Comparison of ENCODE assay signal across 18 cellular contexts in genomic region chr18:35337256-35337655, GRCh38. TPM values are rescaled to one million over a fixed set of nuclear protein-coding genes. Genes with fewer than 3 reads are reported as not detected.
DNase-seq lines count a peak whose midpoint lies in the region; ATAC-seq and TF ChIP-seq lines count a peak whose summit lies in the region.
"Had no signal": no experiment of that assay in that cellular context is flagged by ENCODE, and none has a peak within 500 bp of the region (broad histone marks: within the 10 kb centered on the region; RNA-seq: fewer than 3 reads in every experiment).

No MANE protein-coding gene starts in this region.

- H3K27me3 ChIP-seq in CD8-positive, alpha-beta memory T cell (ENCODE audit: insufficient read depth, low read length, poor library complexity, severe bottlenecking), result no peaks in the 10 kb centered on the region
- H3K27me3 ChIP-seq: Peyer's patch had no signal

- peaks cover 51% of the 10 kb centered on the region for H3K4me1 Mint-ChIP-seq in activated CD8-positive, alpha-beta T cell treated with anti-CD3 and anti-CD28 coated beads for 36 hours (ENCODE audit: low read depth)
- peaks cover 17% of the 10 kb centered on the region for H3K4me1 Mint-ChIP-seq in activated CD8-positive, alpha-beta T cell treated with anti-CD3 and anti-CD28 coated beads, Interleukin-2, amount 10 ng/mL, durations not matched to agents 7 days and 5 days (ENCODE audit: low read depth)
- peaks cover 54% of the 10 kb centered on the region for H3K4me1 Mint-ChIP-seq in stimulated activated naive CD8-positive, alpha-beta T cell treated with anti-CD3 and anti-CD28 coated beads, Interleukin-15, Interleukin-2, amounts not matched to agents 100 ng/mL and 50 ng/mL, for 24 hours (ENCODE audit: low read depth)
- H3K4me1 Mint-ChIP-seq in stimulated activated naive CD8-positive, alpha-beta T cell treated with anti-CD3 and anti-CD28 coated beads, Interleukin-15, amount 100 ng/mL, for 72 hours, result peaks cover 35% of the 10 kb centered on the region
- peaks cover 51 to 77% (median 73%) of the 10 kb centered on the region in 3 donors for H3K4me1 Mint-ChIP-seq in CD8-positive, alpha-beta memory T cell

- no peak for ATAC-seq in activated CD8-positive, alpha-beta T cell treated with anti-CD3 and anti-CD28 coated beads for 36 hours
- no peak for ATAC-seq in activated CD8-positive, alpha-beta T cell treated with anti-CD3 and anti-CD28 coated beads, Interleukin-2, amount 10 ng/mL, durations not matched to agents 7 days and 5 days
- no peak for ATAC-seq in stimulated activated naive CD8-positive, alpha-beta T cell treated with anti-CD3 and anti-CD28 coated beads, Interleukin-15, amount 100 ng/mL, for 72 hours
- ATAC-seq: GM12878 had no signal

- TF ChIP-seq CTCF in activated CD8-positive, alpha-beta T cell treated with anti-CD3 and anti-CD28 coated beads for 36 hours (IDR thresholded peaks at IDR 0.05), result no peak
- no peak for TF ChIP-seq CTCF in fibroblast of pulmonary artery (IDR thresholded peaks at IDR 0.05; ENCODE audit: low read length, missing control alignments)

- H3K36me3 Mint-ChIP-seq in activated CD8-positive, alpha-beta T cell treated with anti-CD3 and anti-CD28 coated beads for 36 hours (ENCODE audit: low read depth), result peaks cover 79% of the 10 kb centered on the region
- H3K36me3 Mint-ChIP-seq in activated CD8-positive, alpha-beta T cell treated with anti-CD3 and anti-CD28 coated beads, Interleukin-2, amount 10 ng/mL, durations not matched to agents 7 days and 5 days (ENCODE audit: low read depth), result peaks cover 85% of the 10 kb centered on the region
- peaks cover 55% of the 10 kb centered on the region for H3K36me3 Mint-ChIP-seq in stimulated activated naive CD8-positive, alpha-beta T cell treated with anti-CD3 and anti-CD28 coated beads, Interleukin-15, Interleukin-2, amounts not matched to agents 100 ng/mL and 50 ng/mL, for 24 hours (ENCODE audit: low read depth)
- peaks cover 15 to 87% (median 48%) of the 10 kb centered on the region in 3 donors for H3K36me3 Mint-ChIP-seq in CD8-positive, alpha-beta memory T cell

- peak overlapping the region; percentile 55 for H3K27ac Mint-ChIP-seq in activated CD8-positive, alpha-beta T cell treated with anti-CD3 and anti-CD28 coated beads for 36 hours
- no peak overlapping the region for H3K27ac Mint-ChIP-seq in activated CD8-positive, alpha-beta T cell treated with anti-CD3 and anti-CD28 coated beads, Interleukin-2, amount 10 ng/mL, durations not matched to agents 7 days and 5 days
- peak overlapping the region; percentile 37 for H3K27ac Mint-ChIP-seq in stimulated activated naive CD8-positive, alpha-beta T cell treated with anti-CD3 and anti-CD28 coated beads, Interleukin-15, Interleukin-2, amounts not matched to agents 100 ng/mL and 50 ng/mL, for 24 hours
- peak overlapping the region in 1 of 2 donors; percentile 59 for H3K27ac Mint-ChIP-seq in stimulated activated naive CD8-positive, alpha-beta T cell treated with anti-CD3 and anti-CD28 coated beads, Interleukin-15, amount 100 ng/mL, for 72 hours
- H3K27ac Mint-ChIP-seq in CD8-positive, alpha-beta memory T cell, result peak overlapping the region in 4 of 8 donors; percentile 11 to 40 (median 29)

- POLR2A ChIA-PET in activated CD8-positive, alpha-beta T cell treated with anti-CD3 and anti-CD28 coated beads for 36 hours (lab: Charles Lee), result no interaction called here
- POLR2A ChIA-PET in activated CD8-positive, alpha-beta T cell treated with anti-CD3 and anti-CD28 coated beads, Interleukin-2, amount 10 ng/mL, durations not matched to agents 7 days and 5 days (lab: Charles Lee), result no interaction called here
- POLR2A ChIA-PET in CD8-positive, alpha-beta memory T cell (lab: Charles Lee), result no interaction called here

- H3K27me3 Mint-ChIP-seq in activated CD8-positive, alpha-beta T cell treated with anti-CD3 and anti-CD28 coated beads for 36 hours, result no peaks in the 10 kb centered on the region
- H3K27me3 Mint-ChIP-seq in activated CD8-positive, alpha-beta T cell treated with anti-CD3 and anti-CD28 coated beads, Interleukin-2, amount 10 ng/mL, durations not matched to agents 7 days and 5 days (ENCODE audit: low read depth), result no peaks in the 10 kb centered on the region
- H3K27me3 Mint-ChIP-seq in stimulated activated naive CD8-positive, alpha-beta T cell treated with anti-CD3 and anti-CD28 coated beads, Interleukin-15, Interleukin-2, amounts not matched to agents 100 ng/mL and 50 ng/mL, for 24 hours, result no peaks in the 10 kb centered on the region
- H3K27me3 Mint-ChIP-seq in stimulated activated naive CD8-positive, alpha-beta T cell treated with anti-CD3 and anti-CD28 coated beads, Interleukin-15, amount 100 ng/mL, for 72 hours, result no peaks in the 10 kb centered on the region
- no peaks in the 10 kb centered on the region for H3K27me3 Mint-ChIP-seq in CD8-positive, alpha-beta memory T cell
- H3K27me3 Mint-ChIP-seq: IgD-negative memory B cell had no signal

- CTCF ChIA-PET in activated CD8-positive, alpha-beta T cell treated with anti-CD3 and anti-CD28 coated beads for 36 hours (lab: Charles Lee), result interaction anchor here (0.6 kb wide), 2 partner anchors 144 to 351 kb away, joined by 3 read pairs; no protein-coding TSS in a partner anchor
- CTCF ChIA-PET in activated CD8-positive, alpha-beta T cell treated with anti-CD3 and anti-CD28 coated beads, Interleukin-2, amount 10 ng/mL, durations not matched to agents 7 days and 5 days (lab: Charles Lee), result no interaction called here
- CTCF ChIA-PET in CD8-positive, alpha-beta memory T cell (lab: Charles Lee), result no interaction called here

- H3K4me3 Mint-ChIP-seq in activated CD8-positive, alpha-beta T cell treated with anti-CD3 and anti-CD28 coated beads for 36 hours, result no peak overlapping the region
- H3K4me3 Mint-ChIP-seq in activated CD8-positive, alpha-beta T cell treated with anti-CD3 and anti-CD28 coated beads, Interleukin-2, amount 10 ng/mL, durations not matched to agents 7 days and 5 days, result no peak overlapping the region
- H3K4me3 Mint-ChIP-seq in stimulated activated naive CD8-positive, alpha-beta T cell treated with anti-CD3 and anti-CD28 coated beads, Interleukin-15, Interleukin-2, amounts not matched to agents 100 ng/mL and 50 ng/mL, for 24 hours, result no peak overlapping the region
- H3K4me3 Mint-ChIP-seq in stimulated activated naive CD8-positive, alpha-beta T cell treated with anti-CD3 and anti-CD28 coated beads, Interleukin-15, amount 100 ng/mL, for 72 hours, result no peak overlapping the region
- H3K4me3 Mint-ChIP-seq in CD8-positive, alpha-beta memory T cell, result no peak overlapping the region

- H3K9me3 ChIP-seq in CD8-positive, alpha-beta memory T cell (ENCODE audit: low read length), result no peaks in the 10 kb centered on the region
- H3K9me3 ChIP-seq: Peyer's patch had no signal

- no peak overlapping the region for H3K4me3 ChIP-seq in fibroblast of pulmonary artery (replicated peaks; ENCODE audit: low read depth, low read length)
- H3K4me3 ChIP-seq in CD8-positive, alpha-beta memory T cell (ENCODE audit: low read length), result no peak overlapping the region
- H3K4me3 ChIP-seq: GM12878, Peyer's patch had no signal

- peaks cover 16% of the 10 kb centered on the region for H3K4me1 ChIP-seq in CD8-positive, alpha-beta memory T cell (ENCODE audit: insufficient read depth, low read length)

- no peaks in the 10 kb centered on the region for H3K9me3 Mint-ChIP-seq in activated CD8-positive, alpha-beta T cell treated with anti-CD3 and anti-CD28 coated beads for 36 hours
- H3K9me3 Mint-ChIP-seq in activated CD8-positive, alpha-beta T cell treated with anti-CD3 and anti-CD28 coated beads, Interleukin-2, amount 10 ng/mL, durations not matched to agents 7 days and 5 days (ENCODE audit: insufficient read depth), result no peaks in the 10 kb centered on the region
- no peaks in the 10 kb centered on the region for H3K9me3 Mint-ChIP-seq in stimulated activated naive CD8-positive, alpha-beta T cell treated with anti-CD3 and anti-CD28 coated beads, Interleukin-15, Interleukin-2, amounts not matched to agents 100 ng/mL and 50 ng/mL, for 24 hours
- no peaks in the 10 kb centered on the region for H3K9me3 Mint-ChIP-seq in stimulated activated naive CD8-positive, alpha-beta T cell treated with anti-CD3 and anti-CD28 coated beads, Interleukin-15, amount 100 ng/mL, for 72 hours
- H3K9me3 Mint-ChIP-seq in CD8-positive, alpha-beta memory T cell, result no peaks in the 10 kb centered on the region

- intact Hi-C loops in activated CD8-positive, alpha-beta T cell treated with anti-CD3 and anti-CD28 coated beads for 36 hours (cut with micrococcal nuclease), result no loop called here

- peaks cover 63% of the 10 kb centered on the region for H3K36me3 ChIP-seq in CD8-positive, alpha-beta memory T cell (ENCODE audit: insufficient read depth, low read length)

- H3K27ac ChIP-seq in CD8-positive, alpha-beta memory T cell (ENCODE audit: low read depth, low read length), result no peak overlapping the region
- H3K27ac ChIP-seq: Peyer's patch had no signal

- DNase-seq in activated CD8-positive, alpha-beta T cell treated with anti-CD3 and anti-CD28 coated beads for 36 hours, result no peak
- no peak for DNase-seq in activated CD8-positive, alpha-beta T cell treated with anti-CD3 and anti-CD28 coated beads, Interleukin-2, amount 10 ng/mL, durations not matched to agents 7 days and 5 days
- no peak for DNase-seq in stimulated activated naive CD8-positive, alpha-beta T cell treated with anti-CD3 and anti-CD28 coated beads, Interleukin-15, amount 100 ng/mL, for 72 hours
- DNase-seq in fibroblast of pulmonary artery (ENCODE audit: low read depth) (peak; percentile 16), Ammon's horn (ENCODE audit: low spot score) (no peak)
- no peak for DNase-seq in CD8-positive, alpha-beta memory T cell
- DNase-seq: 8988T, C1 segment of cervical spinal cord, Karpas-422, NCI-H1417, NCI-H1694 treated with DMSO at 0.1 percent for 48 hours, NCI-H2081 treated with DMSO at 0.1 percent for 48 hours, NCI-H446, NCI-H526, Peyer's patch had no signal

RNA-seq across cellular contexts. Expression of gene ZNF24, which starts 7.0 kb away (rescaled TPM):
- total RNA-seq in activated CD8-positive, alpha-beta T cell treated with anti-CD3 and anti-CD28 coated beads for 36 hours, result 10 to 100 TPM; 42.7 to 45.1 TPM
- total RNA-seq in activated CD8-positive, alpha-beta T cell treated with anti-CD3 and anti-CD28 coated beads, Interleukin-2, amount 10 ng/mL, durations not matched to agents 7 days and 5 days, result 10 to 100 TPM; 48.8 to 53.2 TPM
- 10 to 100 TPM; 52.1 to 52.6 TPM for total RNA-seq in CD8-positive, alpha-beta memory T cell
- polyA plus RNA-seq in CD8-positive, alpha-beta memory T cell, result 100 TPM

RNA-seq across cellular contexts. Expression of gene ZNF396, which starts 39.9 kb away (rescaled TPM):
- total RNA-seq in activated CD8-positive, alpha-beta T cell treated with anti-CD3 and anti-CD28 coated beads for 36 hours, result under 1 TPM; 0.38 TPM
- total RNA-seq in activated CD8-positive, alpha-beta T cell treated with anti-CD3 and anti-CD28 coated beads, Interleukin-2, amount 10 ng/mL, durations not matched to agents 7 days and 5 days, result under 1 TPM; 0.32 to 0.60 TPM
- total RNA-seq in CD8-positive, alpha-beta memory T cell, result 1 to 10 TPM; 1.2 to 1.7 TPM
- 0.87 TPM for polyA plus RNA-seq in CD8-positive, alpha-beta memory T cell

RNA-seq across cellular contexts. Expression of gene ZSCAN30, which starts 47.2 kb away (rescaled TPM):
- 10 to 100 TPM; 20.7 to 22.5 TPM for total RNA-seq in activated CD8-positive, alpha-beta T cell treated with anti-CD3 and anti-CD28 coated beads for 36 hours
- 10 to 100 TPM; 16.0 to 18.3 TPM for total RNA-seq in activated CD8-positive, alpha-beta T cell treated with anti-CD3 and anti-CD28 coated beads, Interleukin-2, amount 10 ng/mL, durations not matched to agents 7 days and 5 days
- total RNA-seq in CD8-positive, alpha-beta memory T cell, result 10 to 100 TPM in 1 of 2 experiments, 1 to 10 TPM in 1; 8.9 to 10.8 TPM
- 3.0 TPM for polyA plus RNA-seq in CD8-positive, alpha-beta memory T cell
